In the genomic region with DNA sequence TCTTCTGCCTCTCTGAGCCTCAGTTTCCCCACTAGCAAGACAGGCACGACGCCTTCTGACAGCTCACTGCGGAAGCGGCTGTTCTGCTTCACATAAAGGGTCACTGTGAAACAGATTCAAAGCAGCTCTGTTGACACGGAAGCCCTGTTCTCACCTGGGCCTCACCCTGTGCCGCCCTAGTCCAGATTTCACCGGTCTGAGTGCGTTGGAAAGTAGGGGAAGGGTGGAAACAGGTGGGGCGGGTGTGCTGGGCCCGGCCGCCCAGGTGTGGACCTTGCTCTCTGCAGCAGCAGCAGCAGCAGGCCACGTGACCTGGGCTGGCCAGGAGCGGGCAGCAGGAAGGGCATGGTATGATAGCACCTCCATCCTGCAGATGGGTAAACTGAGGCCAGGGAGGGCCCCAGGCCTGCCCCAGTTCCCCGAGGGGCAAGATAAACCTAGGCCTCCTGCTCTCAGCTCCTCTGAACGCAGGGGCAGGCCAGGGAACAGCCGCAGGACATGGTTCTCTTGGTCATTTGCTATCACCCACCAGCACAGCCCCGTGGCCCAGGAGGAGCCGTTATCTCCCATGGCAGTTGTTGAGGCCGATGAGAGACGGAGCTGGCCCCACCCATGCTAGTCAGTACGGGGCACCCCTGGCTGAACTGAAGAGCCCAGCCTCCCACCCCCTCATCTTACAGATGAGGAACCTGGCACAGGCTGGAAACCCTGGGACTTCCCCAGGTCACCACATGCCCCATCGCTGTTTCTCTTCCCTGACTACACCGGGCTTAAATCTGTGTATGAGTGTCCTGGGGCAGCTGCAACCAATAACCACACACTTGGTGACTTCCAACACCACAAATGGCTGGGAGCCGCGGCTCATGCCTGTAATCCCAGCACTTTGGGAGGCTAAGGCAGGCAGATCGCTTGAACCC, we compare ENCODE assay signal across 13 cellular contexts. TPM values are rescaled to one million over a fixed set of nuclear protein-coding genes. Genes with fewer than 3 reads are reported as not detected.
DNase-seq lines count a peak whose midpoint lies in the region; ATAC-seq, FAIRE-seq and TF ChIP-seq lines count a peak whose summit lies in the region.
"Had no signal": no experiment of that assay in that cellular context is flagged by ENCODE, and none has a peak within 500 bp of the region (broad histone marks: within the 10 kb centered on the region; RNA-seq: fewer than 3 reads in every experiment).

No MANE protein-coding gene starts in this region.

- ATAC-seq in CD4-positive, CD25-positive, alpha-beta regulatory T cell (ENCODE audit: low read depth in 2 of 2) = peak; percentile 22 to 27
- ATAC-seq in HG02610 (IDR thresholded peaks at IDR 0.05; ENCODE audit: unreplicated experiment) (peak; percentile 62), GM12878 (peak; percentile 90), GM19397 (IDR thresholded peaks at IDR 0.05; ENCODE audit: unreplicated experiment) (no peak)
- ATAC-seq: foreskin keratinocyte, Panc1 had no signal

- SMC1A ChIA-PET in GM12878 (lab: Charles Lee; ENCODE audit: uncharacterized antibody, unreplicated experiment) = interaction anchor here (0.8 to 3.3 kb wide), 11 partner anchors 10 to 172 kb away, joined by 3 to 11 read pairs (median 4); a partner anchor contains a TSS

- RAD21 ChIA-PET in GM12878 (lab: Charles Lee; ENCODE audit: unreplicated experiment) = interaction anchor here (1.0 to 1.5 kb wide), 5 partner anchors 10 to 160 kb away, joined by 3 to 7 read pairs (median 5); no protein-coding TSS in a partner anchor

- no TSS peak for BruUV-seq in GM12878 (replicated peaks; lab: Mats Ljungman, UMichigan)

- no peak for TF ChIP-seq POLR2A in GM12878 (IDR thresholded peaks at IDR 0.05; ENCODE audit: low read depth, low read length)

- in situ Hi-C loops in GM12878 (cut with MboI) = no loop called here
- in situ Hi-C loops in brain microvascular endothelial cell (cut with HindIII; ENCODE audit: low pct_ligation_motif_present, low sequenced_read_pairs) = no loop called here

- H2AFZ ChIP-seq in GM12878 (ENCODE audit: control insufficient read depth, low read depth, low read length) = no peak overlapping the region

- TF ChIP-seq CTCF in GM12878 (IDR thresholded peaks at IDR 0.05 in 2 of 3, conservative IDR thresholded peaks at IDR 0.05 in 1 of 3; ENCODE audit: control insufficient read depth in 2 of 3, extremely low read depth in 1 of 3, insufficient read depth in 1 of 3, low read depth in 3 of 3, low read length in 3 of 3) (no peak), brain microvascular endothelial cell (IDR thresholded peaks at IDR 0.05; ENCODE audit: low read depth, low read length, missing control alignments) (no peak)

- H3K9ac ChIP-seq in GM12878 (ENCODE audit: control insufficient read depth, insufficient read depth, low read length) (no peak overlapping the region; the same call in 1 of the 2 replicates), muscle layer of colon (ENCODE audit: low read length) (no peak overlapping the region)

- H3K79me2 ChIP-seq in GM12878 (ENCODE audit: control insufficient read depth, insufficient read depth, low read length) = no peaks in the 10 kb centered on the region

- TF ChIP-seq RAD21 in GM12878 (IDR thresholded peaks at IDR 0.05; ENCODE audit: insufficient read depth, low read depth, low read length) = no peak

- no peaks in the 10 kb centered on the region for H3K9me3 ChIP-seq in CD4-positive, CD25-positive, alpha-beta regulatory T cell (ENCODE audit: control insufficient read depth in 2 of 2, low read length in 2 of 2)
- H3K9me3 ChIP-seq in GM12878 (replicated peaks; ENCODE audit: control insufficient read depth, insufficient read depth, low read length) = no peaks in the 10 kb centered on the region
- H3K9me3 ChIP-seq in muscle layer of colon (ENCODE audit: low read length) = no peaks in the 10 kb centered on the region
- H3K9me3 ChIP-seq: breast epithelium had no signal

- no peak overlapping the region for H3K4me3 ChIP-seq in CD4-positive, CD25-positive, alpha-beta regulatory T cell (ENCODE audit: low read depth, low read length)
- H3K4me3 ChIP-seq in GM12878 (no peak overlapping the region), muscle layer of colon (ENCODE audit: low read depth in 1 of 2, low read length in 2 of 2) (no peak overlapping the region), brain microvascular endothelial cell (ENCODE audit: low read depth, low read length) (no peak overlapping the region)
- H3K4me3 ChIP-seq: breast epithelium had no signal

- H3K27me3 Mint-ChIP-seq in CD4-positive, CD25-positive, alpha-beta regulatory T cell = no peaks in the 10 kb centered on the region

- 0 out of 4 replicates have a peak, but pooled peaks of 1 of the 2 experiments have one; percentile 18 for TF ChIP-seq EP300 in GM12878 (IDR thresholded peaks at IDR 0.05; ENCODE audit: borderline replicate concordance in 1 of 2, control insufficient read depth in 1 of 2, low read depth in 2 of 2, low read length in 2 of 2)

- no peaks in the 10 kb centered on the region for H3K9me3 Mint-ChIP-seq in CD4-positive, CD25-positive, alpha-beta regulatory T cell
- H3K9me3 Mint-ChIP-seq: neural crest cell had no signal

- peak; percentile 72 for FAIRE-seq in GM12878 (lab: Jason Lieb, UNC)

- peak overlapping the region in 1 of 4 donors; percentile 4 for H3K4me3 Mint-ChIP-seq in CD4-positive, CD25-positive, alpha-beta regulatory T cell
- H3K4me3 Mint-ChIP-seq: neural crest cell had no signal

- H3K4me1 ChIP-seq in CD4-positive, CD25-positive, alpha-beta regulatory T cell (ENCODE audit: control insufficient read depth, insufficient read depth, low read length, poor library complexity, severe bottlenecking) = peaks cover 5% of the 10 kb centered on the region
- peaks cover 23% of the 10 kb centered on the region for H3K4me1 ChIP-seq in GM12878 (ENCODE audit: control insufficient read depth, insufficient read depth, low read length)
- peaks cover 7% of the 10 kb centered on the region for H3K4me1 ChIP-seq in muscle layer of colon (ENCODE audit: insufficient read depth, low read length)
- H3K4me1 ChIP-seq: breast epithelium, foreskin keratinocyte had no signal

- CTCF ChIA-PET in GM12878 (lab: Yijun Ruan, JAX) = interaction anchor here (0.6 to 6.1 kb wide), 22 partner anchors 10 to 305 kb away, joined by 3 to 84 read pairs (median 5); a partner anchor contains a TSS

- peak overlapping the region; percentile 31 for H3K4me2 ChIP-seq in GM12878 (ENCODE audit: control insufficient read depth, insufficient read depth)

- H4K20me1 ChIP-seq in GM12878 (ENCODE audit: control insufficient read depth, insufficient read depth) = no peaks in the 10 kb centered on the region

- no peak for DNase-seq in CD4-positive, CD25-positive, alpha-beta regulatory T cell
- no peak for DNase-seq in GM12878 (ENCODE audit: low read depth, low spot score)
- DNase-seq in brain microvascular endothelial cell = no peak
- no peak for DNase-seq in SK-N-DZ (ENCODE audit: low spot score)
- no peak for DNase-seq in kidney glomerular epithelial cell (lab: John Stamatoyannopoulos, UW)
- DNase-seq: foreskin keratinocyte had no signal

- H3K36me3 Mint-ChIP-seq in CD4-positive, CD25-positive, alpha-beta regulatory T cell = peaks cover 5% of the 10 kb centered on the region

- H3K4me1 Mint-ChIP-seq in CD4-positive, CD25-positive, alpha-beta regulatory T cell = peaks cover 0 to 12% (median 8%) of the 10 kb centered on the region in 4 donors

- no peaks in the 10 kb centered on the region for H3K27me3 ChIP-seq in CD4-positive, CD25-positive, alpha-beta regulatory T cell (ENCODE audit: control insufficient read depth, insufficient read depth, low read length)
- H3K27me3 ChIP-seq in GM12878 (replicated peaks in 1 of 2; ENCODE audit: control insufficient read depth in 2 of 2, insufficient read depth in 2 of 2, low read length in 1 of 2) (no peaks in the 10 kb centered on the region), muscle layer of colon (ENCODE audit: control insufficient read depth in 1 of 2, insufficient read depth in 2 of 2, low read length in 2 of 2) (no peaks in the 10 kb centered on the region), brain microvascular endothelial cell (replicated peaks) (no peaks in the 10 kb centered on the region)
- H3K27me3 ChIP-seq: breast epithelium, foreskin keratinocyte had no signal

- POLR2A ChIA-PET in GM12878 (lab: Charles Lee) = interaction anchor here (0.5 to 2.8 kb wide), 7 partner anchors 9 to 178 kb away, joined by 3 to 10 read pairs (median 4); a partner anchor contains a TSS

- H3K27ac Mint-ChIP-seq in CD4-positive, CD25-positive, alpha-beta regulatory T cell = no peak overlapping the region

- H3K36me3 ChIP-seq in CD4-positive, CD25-positive, alpha-beta regulatory T cell (ENCODE audit: control insufficient read depth, insufficient read depth, low read length) = peaks cover 7% of the 10 kb centered on the region
- H3K36me3 ChIP-seq in GM12878 (ENCODE audit: control insufficient read depth in 2 of 2, insufficient read depth in 2 of 2, low read length in 1 of 2) (peaks cover 3 to 4% of the 10 kb centered on the region in 2 experiments; a peak in 3 of 4 replicates), muscle layer of colon (ENCODE audit: insufficient read depth, low read length) (no peaks in the 10 kb centered on the region), brain microvascular endothelial cell (replicated peaks) (no peaks in the 10 kb centered on the region)
- H3K36me3 ChIP-seq: breast epithelium had no signal

- 51% methylated on average over 26 of the region's 26 CpGs for WGBS in GM12878 (ENCODE audit: insufficient coverage, insufficient replicate concordance, low lambda C conversion rate, missing lambda C conversion rate)

- intact Hi-C loops in GM12878 (cut with micrococcal nuclease; ENCODE audit: unreplicated experiment) = no loop called here

- no peak overlapping the region for H3K27ac ChIP-seq in CD4-positive, CD25-positive, alpha-beta regulatory T cell (ENCODE audit: insufficient read depth, low read length, poor library complexity, severe bottlenecking)
- H3K27ac ChIP-seq in GM12878 (ENCODE audit: control insufficient read depth, insufficient read depth) = peak overlapping the region; percentile 61
- H3K27ac ChIP-seq in muscle layer of colon (ENCODE audit: low read depth, low read length) = peak overlapping the region; percentile 23
- no peak overlapping the region for H3K27ac ChIP-seq in brain microvascular endothelial cell
- H3K27ac ChIP-seq: C4-2B, foreskin keratinocyte had no signal

RNA-seq across cellular contexts. Expression of a gene that starts 12.1 kb away (rescaled TPM):
- total RNA-seq in CD4-positive, CD25-positive, alpha-beta regulatory T cell = 48.6 TPM
- polyA plus RNA-seq in CD4-positive, CD25-positive, alpha-beta regulatory T cell = 10 to 100 TPM; 33.8 to 39.1 (median 37.6) TPM
- total RNA-seq in GM12878 (2013; cell fraction: nucleolus; rRNA removed) = 116 TPM in 2 replicates
- 127 and 141 TPM in 2 replicates for total RNA-seq in GM12878 (2014; rRNA removed)
- total RNA-seq in GM12878 (2014; rRNA removed; fragmentation: Illumina TruSeq; extraction: Trizol) = 45.8 and 57.9 TPM in 2 replicates
- total RNA-seq in GM12878 (2021) = 99.5 and 106 TPM in 2 replicates
- 19.0 TPM for polyA plus RNA-seq in GM12878 (2011; ENCODE audit: low read depth)
- 54.8 and 98.8 TPM in 2 replicates for polyA plus RNA-seq in GM12878 (2011; rRNA removed)
- polyA plus RNA-seq in GM12878 (2011; cell fraction: cytosol; rRNA removed) = 104 and 167 TPM in 2 replicates
- 214 and 242 TPM in 2 replicates for polyA plus RNA-seq in GM12878 (2011; cell fraction: nucleus; rRNA removed)
- 37.4 and 47.3 TPM in 2 replicates for polyA plus RNA-seq in GM12878 (2012)
- polyA plus RNA-seq in GM12878 (2014; fragmentation: Illumina TruSeq; extraction: Trizol) = 34.3 and 59.9 TPM in 2 replicates
- 1 to 10 TPM; 2.1 to 7.0 TPM for polyA plus RNA-seq in GM12878 (2014; fragmentation: Nextera tagmentation; extraction: Ambion mirVana)
- 107 and 125 TPM in 2 replicates for polyA plus RNA-seq in GM12878 (2014; rRNA removed)
- 100 to 1,000 TPM; 114 to 131 TPM for polyA plus RNA-seq in GM12878 (2016; fragmentation: Nextera tagmentation; extraction: Ambion mirVana)
- polyA minus RNA-seq in GM12878 (2011; rRNA and poly(A)+ RNA removed) = 67.9 and 113 TPM in 2 replicates
- polyA minus RNA-seq in GM12878 (2011; cell fraction: cytosol; rRNA and poly(A)+ RNA removed) = 32.5 and 41.4 TPM in 2 replicates
- 42.6 and 74.1 TPM in 2 replicates for polyA minus RNA-seq in GM12878 (2011; cell fraction: nucleus; rRNA and poly(A)+ RNA removed)
- polyA plus RNA-seq in SK-N-DZ (2014; cell fraction: cytosol; rRNA removed) = 61.7 and 69.6 TPM in 2 replicates
- polyA plus RNA-seq in SK-N-DZ (2014; cell fraction: nucleus; rRNA removed) = 159 and 165 TPM in 2 replicates

RNA-seq across cellular contexts. Expression of a gene that starts 33.8 kb away (rescaled TPM):
- total RNA-seq in CD4-positive, CD25-positive, alpha-beta regulatory T cell = 0.94 TPM
- polyA plus RNA-seq in CD4-positive, CD25-positive, alpha-beta regulatory T cell = not detected
- total RNA-seq in GM12878 (2013; cell fraction: nucleolus; rRNA removed) = not detected in 2 replicates
- total RNA-seq in GM12878 (2014; rRNA removed) (not detected in 2 replicates), GM12878 (2014; rRNA removed; fragmentation: Illumina TruSeq; extraction: Trizol) (not detected in 2 replicates), GM12878 (2021) (not detected in 2 replicates)
- polyA plus RNA-seq in GM12878 (2011; ENCODE audit: low read depth) = not detected
- polyA plus RNA-seq in GM12878 (2011; rRNA removed) (not detected in 2 replicates), GM12878 (2014; fragmentation: Illumina TruSeq; extraction: Trizol) (not detected in 2 replicates), GM12878 (2014; fragmentation: Nextera tagmentation; extraction: Ambion mirVana) (not detected), GM12878 (2014; rRNA removed) (not detected in 2 replicates), GM12878 (2016; fragmentation: Nextera tagmentation; extraction: Ambion mirVana) (not detected)
- polyA plus RNA-seq in GM12878 (2011; cell fraction: cytosol; rRNA removed) = not detected in 2 replicates
- polyA plus RNA-seq in GM12878 (2011; cell fraction: nucleus; rRNA removed) = not detected in 2 replicates
- not detected in 2 replicates for polyA plus RNA-seq in GM12878 (2012)
- polyA minus RNA-seq in GM12878 (2011; rRNA and poly(A)+ RNA removed) = not detected in 2 replicates
- polyA minus RNA-seq in GM12878 (2011; cell fraction: cytosol; rRNA and poly(A)+ RNA removed) = not detected in 2 replicates
- polyA minus RNA-seq in GM12878 (2011; cell fraction: nucleus; rRNA and poly(A)+ RNA removed) = not detected in 2 replicates
- 1.3 TPM in 1 of 2 replicates, not detected in the other for polyA plus RNA-seq in SK-N-DZ (2014; cell fraction: cytosol; rRNA removed)
- polyA plus RNA-seq in SK-N-DZ (2014; cell fraction: nucleus; rRNA removed) = not detected in 2 replicates
- total RNA-seq: neural crest cell had no signal

RNA-seq across cellular contexts. Expression of a gene that starts 44.6 kb away (rescaled TPM):
- 70.9 TPM for total RNA-seq in CD4-positive, CD25-positive, alpha-beta regulatory T cell
- polyA plus RNA-seq in CD4-positive, CD25-positive, alpha-beta regulatory T cell = 100 to 1,000 TPM; 111 to 176 (median 128) TPM
- total RNA-seq in GM12878 (2013; cell fraction: nucleolus; rRNA removed) = 10.9 and 11.9 TPM in 2 replicates
- total RNA-seq in GM12878 (2014; rRNA removed) (184 and 194 TPM in 2 replicates), GM12878 (2014; rRNA removed; fragmentation: Illumina TruSeq; extraction: Trizol) (24.1 and 32.2 TPM in 2 replicates), GM12878 (2021) (96.5 and 102 TPM in 2 replicates)
- polyA plus RNA-seq in GM12878 (2011; ENCODE audit: low read depth) = 23.4 TPM
- polyA plus RNA-seq in GM12878 (2011; rRNA removed) (13.2 and 36.5 TPM in 2 replicates), GM12878 (2014; fragmentation: Illumina TruSeq; extraction: Trizol) (2.9 and 11.3 TPM in 2 replicates), GM12878 (2014; fragmentation: Nextera tagmentation; extraction: Ambion mirVana) (10 to 100 TPM in 1 of 2 experiments, 1 to 10 TPM in 1; 3.8 to 13.5 TPM), GM12878 (2014; rRNA removed) (155 and 163 TPM in 2 replicates), GM12878 (2016; fragmentation: Nextera tagmentation; extraction: Ambion mirVana) (100 to 1,000 TPM in 1 of 2 experiments, 10 to 100 TPM in 1; 95.9 to 115 TPM)
- 104 and 158 TPM in 2 replicates for polyA plus RNA-seq in GM12878 (2011; cell fraction: cytosol; rRNA removed)
- polyA plus RNA-seq in GM12878 (2011; cell fraction: nucleus; rRNA removed) = 60.6 and 65.1 TPM in 2 replicates
- polyA plus RNA-seq in GM12878 (2012) = 89.0 and 104 TPM in 2 replicates
- 5.5 and 32.3 TPM in 2 replicates for polyA minus RNA-seq in GM12878 (2011; rRNA and poly(A)+ RNA removed)
- polyA minus RNA-seq in GM12878 (2011; cell fraction: cytosol; rRNA and poly(A)+ RNA removed) = 34.6 and 49.3 TPM in 2 replicates
- polyA minus RNA-seq in GM12878 (2011; cell fraction: nucleus; rRNA and poly(A)+ RNA removed) = 11.5 and 15.9 TPM in 2 replicates
- 217 and 266 TPM in 2 replicates for polyA plus RNA-seq in SK-N-DZ (2014; cell fraction: cytosol; rRNA removed)
- polyA plus RNA-seq in SK-N-DZ (2014; cell fraction: nucleus; rRNA removed) = 151 and 172 TPM in 2 replicates

RNA-seq across cellular contexts. Expression of a gene that starts 47.4 kb away (rescaled TPM):
- 13.8 TPM for total RNA-seq in CD4-positive, CD25-positive, alpha-beta regulatory T cell
- 10 to 100 TPM; 11.3 to 12.0 (median 11.7) TPM for polyA plus RNA-seq in CD4-positive, CD25-positive, alpha-beta regulatory T cell
- total RNA-seq in GM12878 (2013; cell fraction: nucleolus; rRNA removed) = 21.3 and 21.7 TPM in 2 replicates
- 17.1 and 17.5 TPM in 2 replicates for total RNA-seq in GM12878 (2014; rRNA removed)
- total RNA-seq in GM12878 (2014; rRNA removed; fragmentation: Illumina TruSeq; extraction: Trizol) = 10.1 and 10.2 TPM in 2 replicates
- total RNA-seq in GM12878 (2021) = 14.3 and 15.7 TPM in 2 replicates
- 3.3 TPM for polyA plus RNA-seq in GM12878 (2011; ENCODE audit: low read depth)
- polyA plus RNA-seq in GM12878 (2011; rRNA removed) = 5.9 and 8.2 TPM in 2 replicates
- polyA plus RNA-seq in GM12878 (2011; cell fraction: cytosol; rRNA removed) = 6.2 and 8.2 TPM in 2 replicates
- 10.2 and 14.8 TPM in 2 replicates for polyA plus RNA-seq in GM12878 (2011; cell fraction: nucleus; rRNA removed)
- polyA plus RNA-seq in GM12878 (2012) = 7.6 and 8.5 TPM in 2 replicates
- polyA plus RNA-seq in GM12878 (2014; fragmentation: Illumina TruSeq; extraction: Trizol) = 3.2 and 6.6 TPM in 2 replicates
- under 1 TPM in 1 of 2 experiments, not detected in 1; 0.04 TPM for polyA plus RNA-seq in GM12878 (2014; fragmentation: Nextera tagmentation; extraction: Ambion mirVana)
- 12.4 and 13.4 TPM in 2 replicates for polyA plus RNA-seq in GM12878 (2014; rRNA removed)
- polyA plus RNA-seq in GM12878 (2016; fragmentation: Nextera tagmentation; extraction: Ambion mirVana) = 10 to 100 TPM; 12.4 to 13.6 TPM
- 5.6 and 9.7 TPM in 2 replicates for polyA minus RNA-seq in GM12878 (2011; rRNA and poly(A)+ RNA removed)
- polyA minus RNA-seq in GM12878 (2011; cell fraction: cytosol; rRNA and poly(A)+ RNA removed) = 3.7 and 5.5 TPM in 2 replicates
- polyA minus RNA-seq in GM12878 (2011; cell fraction: nucleus; rRNA and poly(A)+ RNA removed) = 3.9 and 5.6 TPM in 2 replicates
- polyA plus RNA-seq in SK-N-DZ (2014; cell fraction: cytosol; rRNA removed) = 29.1 and 31.5 TPM in 2 replicates
- polyA plus RNA-seq in SK-N-DZ (2014; cell fraction: nucleus; rRNA removed) = 26.6 and 27.7 TPM in 2 replicates

RNA-seq across cellular contexts. Expression of a gene that starts 48.3 kb away (rescaled TPM):
- total RNA-seq in CD4-positive, CD25-positive, alpha-beta regulatory T cell = 16.8 TPM
- polyA plus RNA-seq in CD4-positive, CD25-positive, alpha-beta regulatory T cell = 10 to 100 TPM in 3 of 4 donors, 1 to 10 TPM in 1; 7.8 to 14.7 (median 12.3) TPM
- total RNA-seq in GM12878 (2013; cell fraction: nucleolus; rRNA removed) = 8.3 and 10.0 TPM in 2 replicates
- total RNA-seq in GM12878 (2014; rRNA removed) = 10.7 and 14.2 TPM in 2 replicates
- 6.3 and 6.4 TPM in 2 replicates for total RNA-seq in GM12878 (2014; rRNA removed; fragmentation: Illumina TruSeq; extraction: Trizol)
- 8.6 and 10.3 TPM in 2 replicates for total RNA-seq in GM12878 (2021)
- polyA plus RNA-seq in GM12878 (2011; ENCODE audit: low read depth) = 4.5 TPM
- polyA plus RNA-seq in GM12878 (2011; rRNA removed) = 6.1 and 9.4 TPM in 2 replicates
- 12.1 and 15.0 TPM in 2 replicates for polyA plus RNA-seq in GM12878 (2011; cell fraction: cytosol; rRNA removed)
- 5.9 and 7.8 TPM in 2 replicates for polyA plus RNA-seq in GM12878 (2011; cell fraction: nucleus; rRNA removed)
- polyA plus RNA-seq in GM12878 (2012) = 8.4 and 9.3 TPM in 2 replicates
- polyA plus RNA-seq in GM12878 (2014; fragmentation: Illumina TruSeq; extraction: Trizol) = 5.2 and 6.2 TPM in 2 replicates
- 1 to 10 TPM; 2.4 to 5.2 TPM for polyA plus RNA-seq in GM12878 (2014; fragmentation: Nextera tagmentation; extraction: Ambion mirVana)
- 8.5 and 9.3 TPM in 2 replicates for polyA plus RNA-seq in GM12878 (2014; rRNA removed)
- 1 to 10 TPM; 5.0 to 7.9 TPM for polyA plus RNA-seq in GM12878 (2016; fragmentation: Nextera tagmentation; extraction: Ambion mirVana)
- 11.7 and 16.2 TPM in 2 replicates for polyA minus RNA-seq in GM12878 (2011; rRNA and poly(A)+ RNA removed)
- 6.7 and 10.7 TPM in 2 replicates for polyA minus RNA-seq in GM12878 (2011; cell fraction: cytosol; rRNA and poly(A)+ RNA removed)
- polyA minus RNA-seq in GM12878 (2011; cell fraction: nucleus; rRNA and poly(A)+ RNA removed) = 1.8 and 5.3 TPM in 2 replicates
- polyA plus RNA-seq in SK-N-DZ (2014; cell fraction: cytosol; rRNA removed) = 16.1 and 16.4 TPM in 2 replicates
- polyA plus RNA-seq in SK-N-DZ (2014; cell fraction: nucleus; rRNA removed) = 4.8 and 7.4 TPM in 2 replicates

Comparison
In these comparisons a context has a peak if more than half of its experiments do, and no peak if none do; other contexts are left out.
1. H3K27ac ChIP-seq: peak in GM12878 (single experiment) and muscle layer of colon (single experiment); none in CD4-positive, CD25-positive, alpha-beta regulatory T cell (single experiment) and brain microvascular endothelial cell (single experiment).